In genomic region chr2:200736646-200737274, GRCh38 we compare ENCODE assay signal across 28 cellular contexts.
DNase-seq lines count a peak whose midpoint lies in the region; ATAC-seq and TF ChIP-seq lines count a peak whose summit lies in the region.
"Had no signal": no experiment of that assay in that cellular context is flagged by ENCODE, and none has a peak within 500 bp of the region (broad histone marks: within the 10 kb centered on the region; RNA-seq: fewer than 3 reads in every experiment).

No MANE protein-coding gene starts in this region.

- H3K9me3 Mint-ChIP-seq in progenitor cell of endocrine pancreas (ENCODE audit: low read depth) = no peaks in the 10 kb centered on the region
- no peaks in the 10 kb centered on the region for H3K9me3 Mint-ChIP-seq in activated T-helper 17 cell treated with anti-CD3 and anti-CD28 coated beads, Interleukin-2, amount 50 U/mL, for 72 hours
- H3K9me3 Mint-ChIP-seq: activated B cell treated with CpG ODN at 0.5 μM for 24 hours; activated T-helper 1 cell treated with anti-CD3 and anti-CD28 coated beads, Interleukin-12 subunit alpha, Interleukin-12 subunit beta, Interleukin-2, Interleukin-4 antibody, amounts not matched to agents 30 ng/mL and 10 ng/mL and 1 ng/mL, durations not matched to agents 14 hours and 24 hours and 36 hours; CD14-positive monocyte; stimulated activated memory B cell treated with anti-CD40 and anti-IgM and Interleukin-4, amounts not matched to agents 10 μg/mL and 1 μg/mL and 100 μg/mL, for 72 hours had no signal

- TF ChIP-seq CTCF in progenitor cell of endocrine pancreas (IDR thresholded peaks at IDR 0.05; ENCODE audit: unreplicated experiment) = no peak

- H3K9ac ChIP-seq in HUES48 (ENCODE audit: low read depth, low read length) (no peak overlapping the region), adipocyte (ENCODE audit: low read length) (peak overlapping the region; percentile 39), iPS-18a (ENCODE audit: low read length) (no peak overlapping the region)

- H3K27ac ChIP-seq in HUES48 (ENCODE audit: low read depth, low read length) (peak overlapping the region; percentile 59), iPS-18a (ENCODE audit: low read length) (peak overlapping the region; percentile 7)
- H3K27ac ChIP-seq: esophagus squamous epithelium, gastroesophageal sphincter, PC-9, prostate gland, uterus had no signal

- no peaks in the 10 kb centered on the region for H3K36me3 Mint-ChIP-seq in progenitor cell of endocrine pancreas (ENCODE audit: insufficient read depth)
- H3K36me3 Mint-ChIP-seq in activated T-helper 17 cell treated with anti-CD3 and anti-CD28 coated beads, Interleukin-2, amount 50 U/mL, for 72 hours (ENCODE audit: low read depth) = no peaks in the 10 kb centered on the region
- H3K36me3 Mint-ChIP-seq: stimulated activated memory B cell treated with anti-CD40 and anti-IgM and Interleukin-4, amounts not matched to agents 10 μg/mL and 1 μg/mL and 100 μg/mL, for 72 hours had no signal

- H3K9me3 ChIP-seq in HUES48 (ENCODE audit: control insufficient read depth, insufficient read depth, low read length) (no peaks in the 10 kb centered on the region), adipocyte (ENCODE audit: control insufficient read depth, low read length) (no peaks in the 10 kb centered on the region), iPS-18a (ENCODE audit: control insufficient read depth, low read depth, low read length) (no peaks in the 10 kb centered on the region)
- H3K9me3 ChIP-seq: esophagus squamous epithelium, gastroesophageal sphincter, prostate gland, uterus had no signal

- peaks cover 33% of the 10 kb centered on the region for H3K4me1 Mint-ChIP-seq in progenitor cell of endocrine pancreas (ENCODE audit: low read depth)
- peaks cover 4% of the 10 kb centered on the region for H3K4me1 Mint-ChIP-seq in activated T-helper 17 cell treated with anti-CD3 and anti-CD28 coated beads, Interleukin-2, amount 50 U/mL, for 72 hours
- H3K4me1 Mint-ChIP-seq: activated B cell treated with CpG ODN at 0.5 μM for 24 hours; CD14-positive monocyte; stimulated activated memory B cell treated with anti-CD40 and anti-IgM and Interleukin-4, amounts not matched to agents 10 μg/mL and 1 μg/mL and 100 μg/mL, for 72 hours had no signal

- H3K27me3 ChIP-seq in HUES48 (ENCODE audit: control insufficient read depth, insufficient read depth, low read length) (no peaks in the 10 kb centered on the region), adipocyte (replicated peaks; ENCODE audit: control insufficient read depth, insufficient read depth, low read length) (no peaks in the 10 kb centered on the region), iPS-18a (ENCODE audit: control insufficient read depth, insufficient read depth, low read length) (no peaks in the 10 kb centered on the region)
- H3K27me3 ChIP-seq: esophagus squamous epithelium, uterus had no signal

- H3K4me1 ChIP-seq in HUES48 (ENCODE audit: control insufficient read depth, insufficient read depth, low read length) = peaks cover 24% of the 10 kb centered on the region
- peaks cover 35% of the 10 kb centered on the region for H3K4me1 ChIP-seq in adipocyte (ENCODE audit: control insufficient read depth, insufficient read depth, low read length)
- peaks cover 21% of the 10 kb centered on the region for H3K4me1 ChIP-seq in iPS-18a (ENCODE audit: control insufficient read depth, low read depth, low read length)
- H3K4me1 ChIP-seq: uterus had no signal

- H3K4me3 Mint-ChIP-seq in progenitor cell of endocrine pancreas (ENCODE audit: low read depth) = no peak overlapping the region
- no peak overlapping the region for H3K4me3 Mint-ChIP-seq in activated T-helper 17 cell treated with anti-CD3 and anti-CD28 coated beads, Interleukin-2, amount 50 U/mL, for 72 hours
- H3K4me3 Mint-ChIP-seq: activated B cell treated with CpG ODN at 0.5 μM for 24 hours; activated T-helper 1 cell treated with anti-CD3 and anti-CD28 coated beads, Interleukin-12 subunit alpha, Interleukin-12 subunit beta, Interleukin-2, Interleukin-4 antibody, amounts not matched to agents 30 ng/mL and 10 ng/mL and 1 ng/mL, durations not matched to agents 14 hours and 24 hours and 36 hours; CD14-positive monocyte; stimulated activated memory B cell treated with anti-CD40 and anti-IgM and Interleukin-4, amounts not matched to agents 10 μg/mL and 1 μg/mL and 100 μg/mL, for 72 hours had no signal

- peak overlapping the region; percentile 34 for H3K27ac Mint-ChIP-seq in progenitor cell of endocrine pancreas
- H3K27ac Mint-ChIP-seq in activated T-helper 17 cell treated with anti-CD3 and anti-CD28 coated beads, Interleukin-2, amount 50 U/mL, for 72 hours = no peak overlapping the region
- H3K27ac Mint-ChIP-seq: activated B cell treated with CpG ODN at 0.5 μM for 24 hours; activated T-helper 1 cell treated with anti-CD3 and anti-CD28 coated beads, Interleukin-12 subunit alpha, Interleukin-12 subunit beta, Interleukin-2, Interleukin-4 antibody, amounts not matched to agents 30 ng/mL and 10 ng/mL and 1 ng/mL, durations not matched to agents 14 hours and 24 hours and 36 hours; CD14-positive monocyte; stimulated activated memory B cell treated with anti-CD40 and anti-IgM and Interleukin-4, amounts not matched to agents 10 μg/mL and 1 μg/mL and 100 μg/mL, for 72 hours had no signal

- peaks cover 10% of the 10 kb centered on the region for H3K27me3 Mint-ChIP-seq in progenitor cell of endocrine pancreas
- peaks cover 18% of the 10 kb centered on the region for H3K27me3 Mint-ChIP-seq in activated T-helper 17 cell treated with anti-CD3 and anti-CD28 coated beads, Interleukin-2, amount 50 U/mL, for 72 hours

- H3K36me3 ChIP-seq in HUES48 (ENCODE audit: control insufficient read depth, insufficient read depth, low read length) (no peaks in the 10 kb centered on the region), adipocyte (ENCODE audit: control insufficient read depth, insufficient read depth, low read length, severe bottlenecking) (no peaks in the 10 kb centered on the region), iPS-18a (ENCODE audit: control insufficient read depth, low read depth, low read length) (no peaks in the 10 kb centered on the region)
- H3K36me3 ChIP-seq: esophagus squamous epithelium, gastroesophageal sphincter, prostate gland, uterus had no signal

- DNase-seq in adipocyte (ENCODE audit: low read depth) (no peak), progenitor cell of endocrine pancreas (ENCODE audit: low spot score, unreplicated experiment) (no peak), activated gamma-delta T cell treated with Interleukin-2 at 50 U/mL for 16 hours (no peak), GDM1 (lab: John Stamatoyannopoulos, UW) (no peak)
- DNase-seq: activated B cell treated with CpG ODN at 0.5 μM for 24 hours; activated CD4-positive, alpha-beta T cell treated with anti-CD3 and anti-CD28 coated beads, Interleukin-2, amount 50 U/mL, for 4 hours; activated naive CD4-positive, alpha-beta T cell treated with anti-CD3 and anti-CD28 coated beads, Interleukin-2, amount 50 U/mL, for 16 hours; anterior cingulate cortex; DND-41; esophagus squamous epithelium; kidney; NCI-H146; NCI-H2107; PC-9; Right ventricle myocardium superior; stimulated activated CD4-positive, alpha-beta T cell treated with anti-CD3 and anti-CD28 coated beads, Interleukin-4, amount 100 ng/mL, for 4 hours; T-helper 9 cell; uterus had no signal

- ATAC-seq in activated T-helper 17 cell treated with anti-CD3 and anti-CD28 coated beads, Interleukin-2, amount 50 U/mL, for 72 hours (replicated peaks) = no peak
- ATAC-seq: gastroesophageal sphincter; sciatic nerve; stimulated activated memory B cell treated with anti-CD40 and anti-IgM and Interleukin-4, amounts not matched to agents 10 μg/mL and 1 μg/mL and 100 μg/mL, for 72 hours had no signal

- H3K4me3 ChIP-seq in HUES48 (ENCODE audit: low read depth, low read length) (peak overlapping the region; percentile 40; the same call in 1 of the 2 replicates), adipocyte (ENCODE audit: low read length) (no peak overlapping the region), iPS-18a (ENCODE audit: low read length) (peak overlapping the region; percentile 36)
- H3K4me3 ChIP-seq: coronary artery, esophagus squamous epithelium, gastroesophageal sphincter, PC-9, prostate gland, uterus had no signal
